1 cellular context compared by ENCODE assay signal in genomic region chr11:8768625-8769333, GRCh38.
A peak's percentile ranks its signal among the peaks of the same experiment; 100 is the strongest.
TF ChIP-seq lines count a peak whose summit lies in the region.

No MANE protein-coding gene starts in this region.

TF ChIP-seq in K562, 482 proteins besides CTCF, POLR2A, EP300 and RAD21 (continued from another document and continues in another):
- TF ChIP-seq MYBL2 (IDR thresholded peaks at IDR 0.05; ENCODE audit: low read depth) (no peak), MYBL2 (CRISPR knock-in tag; IDR thresholded peaks at IDR 0.05; ENCODE audit: borderline replicate concordance) (no peak), TOE1 (IDR thresholded peaks at IDR 0.05; ENCODE audit: borderline replicate concordance) (no peak), TOE1 (CRISPR knock-in tag; IDR thresholded peaks at IDR 0.05; ENCODE audit: borderline replicate concordance, low read depth) (no peak), PML (IDR thresholded peaks at IDR 0.05; ENCODE audit: low read length) (no peak), HNRNPH1 (optimal IDR thresholded peaks at IDR 0.05; ENCODE audit: low read depth, low read length) (no peak), MIER1 (IDR thresholded peaks at IDR 0.05; ENCODE audit: low read depth) (no peak), MYNN (IDR thresholded peaks at IDR 0.05) (0 out of 2 replicates have a peak, but pooled peaks have one; percentile 23), MYNN (CRISPR knock-in tag; IDR thresholded peaks at IDR 0.05) (no peak), MLX (CRISPR knock-in tag; conservative IDR thresholded peaks at IDR 0.05) (no peak), EWSR1 (IDR thresholded peaks at IDR 0.05; ENCODE audit: borderline replicate concordance, low read depth, partially characterized antibody) (no peak), ZNF584 (CRISPR knock-in tag; IDR thresholded peaks at IDR 0.05; ENCODE audit: low read depth) (no peak), XRCC3 (IDR thresholded peaks at IDR 0.05) (no peak), DMBX1 (CRISPR knock-in tag; IDR thresholded peaks at IDR 0.05; ENCODE audit: borderline replicate concordance) (no peak), ZZZ3 (IDR thresholded peaks at IDR 0.05) (no peak), ZFP36 (IDR thresholded peaks at IDR 0.05; ENCODE audit: low read depth, low read length, partially characterized antibody) (peak; percentile 91), PKNOX1 (IDR thresholded peaks at IDR 0.05) (peak; percentile 37; the same call in 1 of the 2 replicates), PBX2 (CRISPR knock-in tag; IDR thresholded peaks at IDR 0.05; ENCODE audit: low read depth) (no peak), PBX2 (tag; conservative IDR thresholded peaks at IDR 0.05; ENCODE audit: low read depth) (peak; percentile 80), BCL6 (CRISPR knock-in tag; IDR thresholded peaks at IDR 0.05) (no peak), NR4A1 (CRISPR knock-in tag; IDR thresholded peaks at IDR 0.05) (no peak), NR4A1 (tag; IDR thresholded peaks at IDR 0.05) (no peak), ZSCAN29 (IDR thresholded peaks at IDR 0.05) (no peak), MEIS2 (IDR thresholded peaks at IDR 0.05; ENCODE audit: partially characterized antibody) (peak; percentile 86), ZBTB11 (CRISPR knock-in tag; IDR thresholded peaks at IDR 0.05) (no peak), SNAPC5 (CRISPR knock-in tag; IDR thresholded peaks at IDR 0.05) (no peak), E2F8 (IDR thresholded peaks at IDR 0.05; ENCODE audit: low read depth, partially characterized antibody) (no peak), CHD1 (IDR thresholded peaks at IDR 0.05; ENCODE audit: low read length) (no peak), ZC3H11A (IDR thresholded peaks at IDR 0.05; ENCODE audit: low read depth, low read length) (no peak), ZNF407 (IDR thresholded peaks at IDR 0.05; ENCODE audit: low read depth) (peak; percentile 59; the same call in 1 of the 2 replicates), FOXJ2 (tag; IDR thresholded peaks at IDR 0.05) (no peak), ATF3 (IDR thresholded peaks at IDR 0.05) (0 out of 2 replicates have a peak, but pooled peaks have one; percentile 18), ATF3 (CRISPR knock-in tag; conservative IDR thresholded peaks at IDR 0.05) (no peak), YY1 (IDR thresholded peaks at IDR 0.05; ENCODE audit: borderline replicate concordance in 1 of 3, control insufficient read depth in 1 of 3, extremely low read depth in 1 of 3, insufficient read depth in 3 of 3, insufficient read length in 1 of 3, insufficient replicate concordance in 2 of 3, low read depth in 1 of 3, low read length in 2 of 3) (no peak), XRCC5 (IDR thresholded peaks at IDR 0.05; ENCODE audit: low read depth, low read length) (no peak), SMAD1 (IDR thresholded peaks at IDR 0.05; ENCODE audit: low read depth, low read length, partially characterized antibody) (no peak), ZBTB34 (CRISPR knock-in tag; IDR thresholded peaks at IDR 0.05) (no peak), NCOA2 (IDR thresholded peaks at IDR 0.05; ENCODE audit: partially characterized antibody in 2 of 2) (no peak), RBM39 (optimal IDR thresholded peaks at IDR 0.05; ENCODE audit: low read depth, low read length) (no peak), SRF (CRISPR knock-in tag; IDR thresholded peaks at IDR 0.05) (no peak), DPF2 (IDR thresholded peaks at IDR 0.05) (peak; percentile 77), SIN3B (IDR thresholded peaks at IDR 0.05; ENCODE audit: low read depth) (no peak), HNRNPK (IDR thresholded peaks at IDR 0.05; ENCODE audit: low read depth, low read length, poor library complexity, severe bottlenecking) (no peak)
